Comparison of ENCODE assay signal across 8 cellular contexts in the genomic region with DNA sequence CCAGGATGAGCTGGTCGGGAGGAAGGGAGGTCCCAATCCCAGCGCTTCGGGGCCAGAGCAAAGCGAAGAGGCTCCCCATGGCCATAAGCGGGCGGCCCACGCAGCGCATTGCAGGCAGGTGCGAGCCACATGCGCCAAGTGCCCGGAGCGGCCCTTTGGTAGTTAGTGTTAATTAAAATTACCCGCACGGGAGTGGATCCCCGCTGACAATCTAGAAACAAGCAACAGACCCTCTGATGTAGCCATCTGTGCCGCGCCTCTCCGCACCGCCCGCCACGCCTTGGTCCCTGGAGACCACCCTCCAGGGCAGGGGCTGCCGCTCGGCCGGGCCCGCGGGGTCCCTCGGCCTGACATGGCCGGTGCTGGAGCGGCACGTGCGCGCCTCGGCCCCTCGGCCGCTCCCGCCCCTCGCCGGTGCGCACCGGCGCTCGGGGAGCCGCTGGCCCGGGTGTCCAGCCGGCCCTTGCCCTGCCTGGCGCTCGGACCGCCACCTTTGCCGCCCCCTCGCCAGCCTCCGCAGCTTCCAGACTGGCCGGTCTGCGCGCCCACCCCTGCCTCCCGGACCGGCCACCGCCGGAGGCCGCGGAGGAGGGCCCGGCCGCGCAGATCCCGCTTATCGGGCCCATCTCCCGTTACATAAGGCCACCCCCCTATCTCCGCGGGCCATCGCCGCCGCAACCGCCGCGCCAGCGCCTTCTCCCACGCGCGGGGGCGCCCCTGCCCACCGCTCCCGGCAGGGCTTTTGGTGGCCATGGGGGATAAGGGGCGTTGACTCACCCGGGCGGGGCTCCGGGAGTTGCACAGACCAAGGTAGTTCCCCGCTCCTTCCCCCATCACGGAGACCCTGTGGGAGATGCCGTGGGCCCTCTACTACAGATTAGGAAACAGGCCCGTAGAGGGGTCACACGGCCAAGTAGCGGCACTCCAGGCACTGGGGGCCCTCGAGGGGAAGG. TPM values are rescaled to one million over a fixed set of nuclear protein-coding genes. Genes with fewer than 3 reads are reported as not detected.
A peak's percentile ranks its signal among the peaks of the same experiment; 100 is the strongest.
DNase-seq lines count a peak whose midpoint lies in the region; ATAC-seq, FAIRE-seq and TF ChIP-seq lines count a peak whose summit lies in the region.

No MANE protein-coding gene starts in this region.

- peak overlapping the region; percentile 59 for H3K4me3 Mint-ChIP-seq in activated T-cell treated with anti-CD3 and anti-CD28 coated beads, Interleukin-2, amount 50 U/mL, for 4 hours
- peak overlapping the region; percentile 34 for H3K4me3 Mint-ChIP-seq in glutamatergic neuron (ENCODE audit: unreplicated experiment)

- POLR2A ChIA-PET in HepG2 (lab: Yijun Ruan, JAX), result no interaction called here

- H3K79me2 ChIP-seq in HepG2 (ENCODE audit: insufficient read depth, low read length), result no peaks in the 10 kb centered on the region

- FAIRE-seq in HepG2 (lab: Jason Lieb, UNC), result no peak

- CTCF ChIA-PET in HepG2 (lab: Yijun Ruan, JAX; ENCODE audit: low intra/inter-chr PET ratio, low total read pairs), result no interaction called here

- no peaks in the 10 kb centered on the region for H4K20me1 ChIP-seq in HepG2 (ENCODE audit: insufficient read depth, low read length)

- no peak overlapping the region for H3K4me2 ChIP-seq in HepG2 (ENCODE audit: low read depth, low read length)

- TF ChIP-seq POLR2A in right lobe of liver (IDR thresholded peaks at IDR 0.05), result no peak
- no peak for TF ChIP-seq POLR2A in HepG2 (IDR thresholded peaks at IDR 0.05; ENCODE audit: insufficient read depth in 1 of 2, low read depth in 2 of 2, low read length in 2 of 2)

- WGBS in right lobe of liver (ENCODE audit: insufficient coverage, low coverage, low lambda C conversion rate, missing lambda C conversion rate), result 40% methylated on average over 5 of the region's 92 CpGs
- WGBS in HepG2 (ENCODE audit: low lambda C conversion rate), result 88% methylated on average over 57 of the region's 92 CpGs

- peaks cover 4% of the 10 kb centered on the region for H3K9me3 Mint-ChIP-seq in activated T-cell treated with anti-CD3 and anti-CD28 coated beads, Interleukin-2, amount 50 U/mL, for 4 hours
- peaks cover 6% of the 10 kb centered on the region for H3K9me3 Mint-ChIP-seq in glutamatergic neuron (ENCODE audit: unreplicated experiment)

- H3K9ac ChIP-seq in HepG2 (ENCODE audit: insufficient read depth, low read depth, low read length), result no peak overlapping the region

- TF ChIP-seq EP300 in HepG2 (IDR thresholded peaks at IDR 0.05; ENCODE audit: low read depth in 2 of 2, low read length in 2 of 2) (no peak), HepG2 (CRISPR knock-in tag; IDR thresholded peaks at IDR 0.05; ENCODE audit: borderline replicate concordance) (no peak)

- in situ Hi-C loops in HepG2 (cut with HindIII; ENCODE audit: extremely low pct_ligation_motif_present, low pct_unique_long_range_greater_than_20kb), result loop anchor here (25.0 kb wide), 1 partner anchor 269 kb away; no protein-coding TSS in a partner anchor

- no TSS peak for BruUV-seq in HepG2 (replicated peaks; lab: Mats Ljungman, UMichigan)

- no peak overlapping the region for H2AFZ ChIP-seq in HepG2 (ENCODE audit: low read length)

- TF ChIP-seq CTCF in right lobe of liver (IDR thresholded peaks at IDR 0.05), result no peak
- no peak for TF ChIP-seq CTCF in HepG2 (CRISPR knock-in tag; IDR thresholded peaks at IDR 0.05)
- TF ChIP-seq CTCF in glutamatergic neuron (IDR thresholded peaks at IDR 0.05; ENCODE audit: partially characterized antibody, unreplicated experiment), result no peak

- peaks cover 13% of the 10 kb centered on the region for H3K4me1 Mint-ChIP-seq in activated T-cell treated with anti-CD3 and anti-CD28 coated beads, Interleukin-2, amount 50 U/mL, for 4 hours (ENCODE audit: low read depth)
- peaks cover 10% of the 10 kb centered on the region for H3K4me1 Mint-ChIP-seq in glutamatergic neuron (ENCODE audit: low read depth, unreplicated experiment)

- intact Hi-C loops in right lobe of liver (cut with DNase I) (no loop called here), HepG2 (cut with micrococcal nuclease; ENCODE audit: unreplicated experiment) (no loop called here), sciatic nerve (cut with DNase I) (no loop called here)

- peaks cover 0 to 11% (median 0%) of the 10 kb centered on the region in 4 donors for H3K4me1 ChIP-seq in right lobe of liver
- peaks cover 27% of the 10 kb centered on the region for H3K4me1 ChIP-seq in HepG2 (ENCODE audit: insufficient read depth, low read length)

- H3K27me3 ChIP-seq in right lobe of liver, result peaks cover 0 to 4% of the 10 kb centered on the region in 2 donors
- peaks cover 1 to 5% of the 10 kb centered on the region in 2 experiments; a peak in 1 of 5 replicates for H3K27me3 ChIP-seq in HepG2 (ENCODE audit: control insufficient read depth in 1 of 2, insufficient read depth in 2 of 2, low read length in 2 of 2)

- H3K9me3 ChIP-seq in right lobe of liver (no peaks in the 10 kb centered on the region), HepG2 (ENCODE audit: low read length) (no peaks in the 10 kb centered on the region)

- H3K27me3 Mint-ChIP-seq in activated T-cell treated with anti-CD3 and anti-CD28 coated beads, Interleukin-2, amount 50 U/mL, for 4 hours (ENCODE audit: low read depth), result peaks cover 34% of the 10 kb centered on the region
- peaks cover 6% of the 10 kb centered on the region for H3K27me3 Mint-ChIP-seq in glutamatergic neuron (ENCODE audit: unreplicated experiment)

- H3K4me3 ChIP-seq in right lobe of liver (peak overlapping the region in 2 of 3 donors; percentile 16 to 38), HepG2 (replicated peaks in 1 of 3; ENCODE audit: insufficient read depth in 1 of 3, low read depth in 2 of 3, low read length in 3 of 3) (no peak overlapping the region)

- H3K36me3 ChIP-seq in right lobe of liver (no peaks in the 10 kb centered on the region), HepG2 (replicated peaks in 1 of 2; ENCODE audit: control insufficient read depth in 1 of 2, insufficient read depth in 2 of 2, low read length in 2 of 2) (no peaks in the 10 kb centered on the region)

- DNase-seq in right lobe of liver (no peak), HepG2 (ENCODE audit: low spot score) (no peak), glutamatergic neuron (peak; percentile 78), sciatic nerve (ENCODE audit: low spot score) (no peak), GF-D8 (lab: John Stamatoyannopoulos, UW) (no peak), MV-4-11 (lab: John Stamatoyannopoulos, UW) (no peak)
- peak; percentile 38 for DNase-seq in activated T-cell treated with anti-CD3 and anti-CD28 coated beads, Interleukin-2, amount 50 U/mL, for 4 hours

- peak in 1 of 4 donors; percentile 35 for ATAC-seq in right lobe of liver
- ATAC-seq in HepG2, result no peak
- peak; percentile 63 to 70 for ATAC-seq in activated T-cell treated with anti-CD3 and anti-CD28 coated beads, Interleukin-2, amount 50 U/mL, for 4 hours
- ATAC-seq in sciatic nerve, result peak; percentile 44
- no peak for ATAC-seq in HG03280 (IDR thresholded peaks at IDR 0.05; ENCODE audit: unreplicated experiment)

- no peak overlapping the region for H3K27ac Mint-ChIP-seq in glutamatergic neuron (ENCODE audit: unreplicated experiment)

- H3K36me3 Mint-ChIP-seq in activated T-cell treated with anti-CD3 and anti-CD28 coated beads, Interleukin-2, amount 50 U/mL, for 4 hours (ENCODE audit: insufficient read depth), result no peaks in the 10 kb centered on the region
- H3K36me3 Mint-ChIP-seq in glutamatergic neuron (ENCODE audit: unreplicated experiment), result no peaks in the 10 kb centered on the region

- no peak for TF ChIP-seq RAD21 in HepG2 (CRISPR knock-in tag; IDR thresholded peaks at IDR 0.05)

- H3K27ac ChIP-seq in right lobe of liver (no peak overlapping the region), HepG2 (ENCODE audit: extremely low read length, insufficient read depth, low read length) (no peak overlapping the region)

RNA-seq across cellular contexts. Expression of a gene that starts 1.9 kb away (rescaled TPM):
- total RNA-seq in right lobe of liver (under 1 TPM in 1 of 6 experiments, not detected in 5; 0.26 TPM), HepG2 (2016; rRNA removed; fragmentation: Illumina TruSeq; extraction: Trizol) (not detected in 2 replicates), glutamatergic neuron (ENCODE audit: unreplicated experiment) (not detected), sciatic nerve (not detected)
- total RNA-seq in HepG2 (2016; cell fraction: cytosol; rRNA removed; fragmentation: Illumina TruSeq; extraction: Trizol; ENCODE audit: low read depth), result not detected in 2 replicates
- total RNA-seq in HepG2 (2016; cell fraction: insoluble cytoplasmic fraction; rRNA removed; fragmentation: Illumina TruSeq; extraction: Trizol), result not detected in 2 replicates
- not detected in 2 replicates for total RNA-seq in HepG2 (2016; cell fraction: membrane; rRNA removed; fragmentation: Illumina TruSeq; extraction: Trizol)
- total RNA-seq in HepG2 (2016; cell fraction: nucleus; rRNA removed; fragmentation: Illumina TruSeq; extraction: Trizol), result not detected in 2 replicates
- polyA plus RNA-seq in HepG2 (2011; rRNA removed), result 0.05 TPM in 1 of 2 replicates, not detected in the other
- polyA plus RNA-seq in HepG2 (2011; cell fraction: cytosol; rRNA removed), result 0.06 TPM in 1 of 2 replicates, not detected in the other
- polyA plus RNA-seq in HepG2 (2011; cell fraction: nucleus; rRNA removed), result 0.09 and 0.14 TPM in 2 replicates
- polyA plus RNA-seq in HepG2 (2012), result not detected in 2 replicates
- not detected in 2 replicates for polyA plus RNA-seq in HepG2 (2016; cell fraction: cytosol; fragmentation: Illumina TruSeq; extraction: Trizol; ENCODE audit: low read depth)
- polyA plus RNA-seq in HepG2 (2016; cell fraction: insoluble cytoplasmic fraction; fragmentation: Illumina TruSeq; extraction: Trizol; ENCODE audit: low read depth), result not detected in 2 replicates
- not detected in 2 replicates for polyA plus RNA-seq in HepG2 (2016; cell fraction: membrane; fragmentation: Illumina TruSeq; extraction: Trizol; ENCODE audit: low read depth)
- not detected in 2 replicates for polyA plus RNA-seq in HepG2 (2016; cell fraction: nucleus; fragmentation: Illumina TruSeq; extraction: Trizol; ENCODE audit: insufficient read depth, low read depth)
- polyA minus RNA-seq in HepG2 (2011; rRNA and poly(A)+ RNA removed; ENCODE audit: low replicate concordance), result 1.0 TPM in 1 of 2 replicates, not detected in the other
- not detected in 2 replicates for polyA minus RNA-seq in HepG2 (2011; cell fraction: cytosol; rRNA and poly(A)+ RNA removed)
- polyA minus RNA-seq in HepG2 (2011; cell fraction: nucleus; rRNA and poly(A)+ RNA removed), result not detected in 2 replicates
- 10 to 100 TPM; 12.5 to 56.8 (median 26.9) TPM for total RNA-seq in activated T-cell treated with anti-CD3 and anti-CD28 coated beads, Interleukin-2, amount 50 U/mL, for 4 hours

RNA-seq across cellular contexts. Expression of a gene that starts 17.7 kb away (rescaled TPM):
- not detected for total RNA-seq in right lobe of liver
- total RNA-seq in HepG2 (2016; rRNA removed; fragmentation: Illumina TruSeq; extraction: Trizol), result not detected in 2 replicates
- not detected in 2 replicates for total RNA-seq in HepG2 (2016; cell fraction: cytosol; rRNA removed; fragmentation: Illumina TruSeq; extraction: Trizol; ENCODE audit: low read depth)
- total RNA-seq in HepG2 (2016; cell fraction: insoluble cytoplasmic fraction; rRNA removed; fragmentation: Illumina TruSeq; extraction: Trizol), result not detected in 2 replicates
- total RNA-seq in HepG2 (2016; cell fraction: membrane; rRNA removed; fragmentation: Illumina TruSeq; extraction: Trizol), result not detected in 2 replicates
- total RNA-seq in HepG2 (2016; cell fraction: nucleus; rRNA removed; fragmentation: Illumina TruSeq; extraction: Trizol), result not detected in 2 replicates
- polyA plus RNA-seq in HepG2 (2011; rRNA removed), result not detected in 2 replicates
- not detected in 2 replicates for polyA plus RNA-seq in HepG2 (2011; cell fraction: cytosol; rRNA removed)
- not detected in 2 replicates for polyA plus RNA-seq in HepG2 (2011; cell fraction: nucleus; rRNA removed)
- polyA plus RNA-seq in HepG2 (2012), result not detected in 2 replicates
- polyA plus RNA-seq in HepG2 (2016; cell fraction: cytosol; fragmentation: Illumina TruSeq; extraction: Trizol; ENCODE audit: low read depth), result not detected in 2 replicates
- not detected in 2 replicates for polyA plus RNA-seq in HepG2 (2016; cell fraction: insoluble cytoplasmic fraction; fragmentation: Illumina TruSeq; extraction: Trizol; ENCODE audit: low read depth)
- not detected in 2 replicates for polyA plus RNA-seq in HepG2 (2016; cell fraction: membrane; fragmentation: Illumina TruSeq; extraction: Trizol; ENCODE audit: low read depth)
- polyA plus RNA-seq in HepG2 (2016; cell fraction: nucleus; fragmentation: Illumina TruSeq; extraction: Trizol; ENCODE audit: insufficient read depth, low read depth), result not detected in 2 replicates
- polyA minus RNA-seq in HepG2 (2011; rRNA and poly(A)+ RNA removed; ENCODE audit: low replicate concordance), result not detected in 2 replicates
- not detected in 2 replicates for polyA minus RNA-seq in HepG2 (2011; cell fraction: cytosol; rRNA and poly(A)+ RNA removed)
- not detected in 2 replicates for polyA minus RNA-seq in HepG2 (2011; cell fraction: nucleus; rRNA and poly(A)+ RNA removed)
- 10 to 100 TPM; 17.9 to 45.9 (median 18.5) TPM for total RNA-seq in activated T-cell treated with anti-CD3 and anti-CD28 coated beads, Interleukin-2, amount 50 U/mL, for 4 hours
- total RNA-seq in glutamatergic neuron (ENCODE audit: unreplicated experiment), result not detected
- total RNA-seq in sciatic nerve, result not detected

Comparison
In these comparisons a context has a peak if more than half of its experiments do, and no peak if none do; other contexts are left out.
1. H3K4me3 ChIP-seq: peak in right lobe of liver (2 of 3); none in HepG2 (0 of 3).
2. ATAC-seq: peak in activated T-cell treated with anti-CD3 and anti-CD28 coated beads, Interleukin-2, amount 50 U/mL, for 4 hours (2 of 2) and sciatic nerve (single experiment); none in HepG2 (single experiment) and HG03280 (single experiment).
3. DNase-seq: peak in activated T-cell treated with anti-CD3 and anti-CD28 coated beads, Interleukin-2, amount 50 U/mL, for 4 hours (single experiment) and glutamatergic neuron (single experiment); none in right lobe of liver (0 of 3), HepG2 (single experiment), sciatic nerve (single experiment), GF-D8 (single experiment) and MV-4-11 (single experiment).
4. RNA of a gene that starts 1.9 kb away (total RNA-seq): 12.5 to 56.8 TPM in activated T-cell treated with anti-CD3 and anti-CD28 coated beads, Interleukin-2, amount 50 U/mL, for 4 hours; not detected in glutamatergic neuron (single experiment), 0.26 TPM in right lobe of liver, not detected in HepG2 and not detected in sciatic nerve (single experiment); every median in the first group is over 10 times any median in the second.